Comparison of ENCODE assay signal across 21 cellular contexts in the genomic region with DNA sequence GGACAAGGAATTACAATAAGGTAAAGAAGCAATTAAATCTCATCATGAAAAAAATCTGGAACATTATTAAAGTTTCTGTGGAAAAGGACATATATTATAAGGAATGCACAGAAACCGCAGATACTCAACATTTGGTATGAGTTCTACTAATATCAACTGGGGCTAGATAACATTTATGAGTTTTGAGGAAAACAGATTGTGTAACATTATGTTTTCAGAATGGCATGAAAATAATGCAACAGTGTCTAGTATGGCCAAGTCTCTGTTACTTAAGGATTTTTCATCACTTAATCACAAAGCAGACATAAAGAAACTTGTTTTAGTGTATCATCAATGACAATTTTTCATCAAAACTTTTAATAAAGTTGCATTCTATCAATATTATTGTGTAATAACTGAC.
"Had no signal": no experiment of that assay in that cellular context is flagged by ENCODE, and none has a peak within 500 bp of the region (broad histone marks: within the 10 kb centered on the region; RNA-seq: fewer than 3 reads in every experiment).

No MANE protein-coding gene starts in this region.

- FAIRE-seq: urothelium cell line had no signal

- H3K27ac ChIP-seq: foreskin keratinocyte, lower lobe of right lung, sigmoid colon, transverse colon had no signal

- DNase-seq: activated B cell treated with CpG ODN at 0.5 μM for 24 hours; activated CD4-positive, alpha-beta T cell treated with anti-CD3 and anti-CD28 coated beads for 36 hours; activated CD4-positive, alpha-beta T cell treated with anti-CD3 and anti-CD28 coated beads, Interleukin-2, amount 50 U/mL, for 4 hours; activated CD8-positive, alpha-beta memory T cell treated with anti-CD3 and anti-CD28 coated beads, Interleukin-2, amount 50 U/mL, for 48 hours; activated naive CD4-positive, alpha-beta T cell treated with Interleukin-2 at 50 U/mL for 16 hours; activated naive CD8-positive, alpha-beta T cell treated with anti-CD3 and anti-CD28 coated beads for 36 hours; activated T-cell treated with anti-CD3 and anti-CD28 coated beads, Interleukin-2, amount 50 U/mL, for 4 hours; amniotic stem cell; dermis blood vessel endothelial cell; effector CD8-positive, alpha-beta T cell; foreskin keratinocyte; lower lobe of right lung; naive B cell; retina; sigmoid colon; stimulated activated CD4-positive, alpha-beta T cell treated with anti-CD3 and anti-CD28 coated beads, Interleukin-2, amount 100 ng/mL, for 48 hours; stimulated activated CD8-positive, alpha-beta memory T cell treated with anti-CD3 and anti-CD28 coated beads, Interleukin-4, amount 100 ng/mL, for 48 hours; stimulated activated naive B cell treated with anti-CD40 and anti-IgM and Interleukin-4, amounts not matched to agents 10 μg/mL and 1 μg/mL and 100 μg/mL, for 72 hours; T-helper 9 cell; transverse colon had no signal

- H3K36me3 Mint-ChIP-seq: activated naive CD8-positive, alpha-beta T cell treated with anti-CD3 and anti-CD28 coated beads for 36 hours; naive B cell; stimulated activated naive B cell treated with anti-CD40 and anti-IgM and Interleukin-4, amounts not matched to agents 10 μg/mL and 1 μg/mL and 100 μg/mL, for 72 hours had no signal

- H3K9me3 ChIP-seq: lower lobe of right lung, sigmoid colon, transverse colon had no signal

- H3K27me3 ChIP-seq: foreskin keratinocyte, sigmoid colon, transverse colon had no signal

- H3K4me1 Mint-ChIP-seq: activated B cell treated with CpG ODN at 0.5 μM for 24 hours; activated CD4-positive, alpha-beta T cell treated with anti-CD3 and anti-CD28 coated beads for 36 hours; activated naive CD8-positive, alpha-beta T cell treated with anti-CD3 and anti-CD28 coated beads for 36 hours; naive B cell; stimulated activated naive B cell treated with anti-CD40 and anti-IgM and Interleukin-4, amounts not matched to agents 10 μg/mL and 1 μg/mL and 100 μg/mL, for 72 hours had no signal

- H3K27ac Mint-ChIP-seq: activated B cell treated with CpG ODN at 0.5 μM for 24 hours; activated CD4-positive, alpha-beta T cell treated with anti-CD3 and anti-CD28 coated beads for 36 hours; activated naive CD8-positive, alpha-beta T cell treated with anti-CD3 and anti-CD28 coated beads for 36 hours; naive B cell; stimulated activated naive B cell treated with anti-CD40 and anti-IgM and Interleukin-4, amounts not matched to agents 10 μg/mL and 1 μg/mL and 100 μg/mL, for 72 hours had no signal

- H3K4me3 ChIP-seq: lower lobe of right lung, sigmoid colon, transverse colon had no signal

- H3K4me1 ChIP-seq: foreskin keratinocyte, lower lobe of right lung, sigmoid colon, transverse colon had no signal

- H3K4me3 Mint-ChIP-seq: activated B cell treated with CpG ODN at 0.5 μM for 24 hours; activated CD4-positive, alpha-beta T cell treated with anti-CD3 and anti-CD28 coated beads for 36 hours; activated naive CD8-positive, alpha-beta T cell treated with anti-CD3 and anti-CD28 coated beads for 36 hours; activated T-cell treated with anti-CD3 and anti-CD28 coated beads, Interleukin-2, amount 50 U/mL, for 4 hours; naive B cell; stimulated activated naive B cell treated with anti-CD40 and anti-IgM and Interleukin-4, amounts not matched to agents 10 μg/mL and 1 μg/mL and 100 μg/mL, for 72 hours had no signal

- H3K36me3 ChIP-seq: lower lobe of right lung, sigmoid colon, transverse colon had no signal

- H3K9me3 Mint-ChIP-seq: activated B cell treated with CpG ODN at 0.5 μM for 24 hours; activated naive CD8-positive, alpha-beta T cell treated with anti-CD3 and anti-CD28 coated beads for 36 hours; activated T-cell treated with anti-CD3 and anti-CD28 coated beads, Interleukin-2, amount 50 U/mL, for 4 hours had no signal

- H3K27me3 Mint-ChIP-seq: activated B cell treated with CpG ODN at 0.5 μM for 24 hours; activated CD4-positive, alpha-beta T cell treated with anti-CD3 and anti-CD28 coated beads for 36 hours; activated naive CD8-positive, alpha-beta T cell treated with anti-CD3 and anti-CD28 coated beads for 36 hours; naive B cell; stimulated activated naive B cell treated with anti-CD40 and anti-IgM and Interleukin-4, amounts not matched to agents 10 μg/mL and 1 μg/mL and 100 μg/mL, for 72 hours had no signal
